ENCODE assay signal across 10 cellular contexts in the genomic region with DNA sequence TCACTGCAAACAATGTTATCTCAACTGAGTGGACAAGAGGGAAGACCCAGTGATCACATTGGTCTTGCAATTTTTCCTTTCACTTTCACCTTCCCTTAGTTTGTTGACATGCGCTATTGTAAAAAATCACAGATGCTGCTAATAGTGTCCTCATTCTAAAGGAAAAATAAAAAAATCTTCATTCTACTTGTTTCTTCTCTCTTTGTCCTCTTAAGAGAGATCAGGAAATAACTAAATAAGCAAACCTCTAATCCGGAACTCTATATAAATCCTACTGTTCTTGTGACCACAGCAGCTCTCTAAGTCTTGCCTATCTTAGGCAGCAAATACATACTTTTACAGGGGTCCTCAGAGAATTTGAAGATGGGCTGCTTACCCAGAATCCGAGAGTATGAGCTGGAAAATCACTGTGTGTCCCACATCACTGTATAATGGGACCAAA.
DNase-seq lines count a peak whose midpoint lies in the region; ATAC-seq and TF ChIP-seq lines count a peak whose summit lies in the region.
"Had no signal": no experiment of that assay in that cellular context is flagged by ENCODE, and none has a peak within 500 bp of the region (broad histone marks: within the 10 kb centered on the region; RNA-seq: fewer than 3 reads in every experiment).

No MANE protein-coding gene starts in this region.

- in situ Hi-C loops in ACHN (cut with HindIII; ENCODE audit: low pct_ligation_motif_present, low pct_unique_long_range_greater_than_20kb, low sequenced_read_pairs) = no loop called here

- no peaks in the 10 kb centered on the region for H3K4me1 Mint-ChIP-seq in activated CD4-positive, alpha-beta T cell treated with anti-CD3 and anti-CD28 coated beads, Interleukin-2, amount 10 ng/mL, durations not matched to agents 7 days and 5 days
- H3K4me1 Mint-ChIP-seq: CD8-positive, alpha-beta memory T cell had no signal

- no peak overlapping the region for H3K4me3 Mint-ChIP-seq in activated CD4-positive, alpha-beta T cell treated with anti-CD3 and anti-CD28 coated beads, Interleukin-2, amount 10 ng/mL, durations not matched to agents 7 days and 5 days
- H3K4me3 Mint-ChIP-seq: CD8-positive, alpha-beta memory T cell had no signal

- ATAC-seq in HG02798 (IDR thresholded peaks at IDR 0.05; ENCODE audit: poor library complexity, unreplicated experiment) (peak; percentile 56), right lobe of liver (peak; percentile 51 to 87 (median 60)), GM21576 (IDR thresholded peaks at IDR 0.05; ENCODE audit: unreplicated experiment) (no peak)

- POLR2A ChIA-PET in activated CD4-positive, alpha-beta T cell treated with anti-CD3 and anti-CD28 coated beads, Interleukin-2, amount 10 ng/mL, durations not matched to agents 7 days and 5 days (lab: Charles Lee) = no interaction called here

- no peaks in the 10 kb centered on the region for H3K36me3 Mint-ChIP-seq in activated CD4-positive, alpha-beta T cell treated with anti-CD3 and anti-CD28 coated beads, Interleukin-2, amount 10 ng/mL, durations not matched to agents 7 days and 5 days (ENCODE audit: low read depth)
- H3K36me3 Mint-ChIP-seq: CD8-positive, alpha-beta memory T cell had no signal

- H3K4me3 ChIP-seq in adipocyte (ENCODE audit: low read length) (peak overlapping the region; percentile 79), right lobe of liver (peak overlapping the region; percentile 4 to 9 (median 6))

- H3K27ac Mint-ChIP-seq in activated CD4-positive, alpha-beta T cell treated with anti-CD3 and anti-CD28 coated beads, Interleukin-2, amount 10 ng/mL, durations not matched to agents 7 days and 5 days = no peak overlapping the region
- H3K27ac Mint-ChIP-seq: CD8-positive, alpha-beta memory T cell had no signal

- TF ChIP-seq CTCF in right lobe of liver (IDR thresholded peaks at IDR 0.05) = no peak

- H3K4me1 ChIP-seq in adipocyte (ENCODE audit: control insufficient read depth, insufficient read depth, low read length) (peaks cover 36% of the 10 kb centered on the region), right lobe of liver (no peaks in the 10 kb centered on the region)

- peak overlapping the region in 2 of 3 donors; percentile 2 to 19 for H3K27ac ChIP-seq in right lobe of liver

- WGBS in right lobe of liver (ENCODE audit: insufficient coverage, low coverage, low lambda C conversion rate, missing lambda C conversion rate) = 31% methylated on average over 3 of the region's 3 CpGs

- peak; percentile 76 for DNase-seq in ACHN
- DNase-seq in adipocyte (ENCODE audit: low read depth) = peak; percentile 42
- DNase-seq in right lobe of liver = no peak
- DNase-seq in activated CD4-positive, alpha-beta T cell treated with anti-CD3 and anti-CD28 coated beads, Interleukin-2, amount 10 ng/mL, durations not matched to agents 7 days and 5 days = no peak
- DNase-seq in SK-N-DZ (ENCODE audit: low spot score) = no peak
- DNase-seq in SIG-M5 (lab: John Stamatoyannopoulos, UW) = no peak
- DNase-seq: CD8-positive, alpha-beta memory T cell; NCI-H2081 treated with DMSO at 0.1 percent for 48 hours had no signal

- intact Hi-C loops in right lobe of liver (cut with DNase I) = no loop called here

- H3K9me3 ChIP-seq in adipocyte (ENCODE audit: control insufficient read depth, low read length) (no peaks in the 10 kb centered on the region), right lobe of liver (no peaks in the 10 kb centered on the region)

- peaks cover 2% of the 10 kb centered on the region for H3K9me3 Mint-ChIP-seq in activated CD4-positive, alpha-beta T cell treated with anti-CD3 and anti-CD28 coated beads, Interleukin-2, amount 10 ng/mL, durations not matched to agents 7 days and 5 days

- TF ChIP-seq POLR2A in right lobe of liver (IDR thresholded peaks at IDR 0.05) = no peak

- H3K27me3 Mint-ChIP-seq in activated CD4-positive, alpha-beta T cell treated with anti-CD3 and anti-CD28 coated beads, Interleukin-2, amount 10 ng/mL, durations not matched to agents 7 days and 5 days = no peaks in the 10 kb centered on the region
- H3K27me3 Mint-ChIP-seq: CD8-positive, alpha-beta memory T cell had no signal

- H3K27me3 ChIP-seq in adipocyte (replicated peaks; ENCODE audit: control insufficient read depth, insufficient read depth, low read length) (no peaks in the 10 kb centered on the region), right lobe of liver (no peaks in the 10 kb centered on the region)

- H3K36me3 ChIP-seq in adipocyte (ENCODE audit: control insufficient read depth, insufficient read depth, low read length, severe bottlenecking) = no peaks in the 10 kb centered on the region
- H3K36me3 ChIP-seq in right lobe of liver = no peaks in the 10 kb centered on the region

- peak overlapping the region; percentile 80 for H3K9ac ChIP-seq in adipocyte (ENCODE audit: low read length)

- CTCF ChIA-PET in activated CD4-positive, alpha-beta T cell treated with anti-CD3 and anti-CD28 coated beads, Interleukin-2, amount 10 ng/mL, durations not matched to agents 7 days and 5 days (lab: Charles Lee) = no interaction called here

Comparison
In these comparisons a context has a peak if more than half of its experiments do, and no peak if none do; other contexts are left out.
1. DNase-seq: peak in ACHN (single experiment) and adipocyte (single experiment); none in right lobe of liver (0 of 3), activated CD4-positive, alpha-beta T cell treated with anti-CD3 and anti-CD28 coated beads, Interleukin-2, amount 10 ng/mL, durations not matched to agents 7 days and 5 days (single experiment), SK-N-DZ (single experiment) and SIG-M5 (single experiment).